In genomic region chr19:35745328-35746086, GRCh38 we compare ENCODE assay signal across 8 cellular contexts.
DNase-seq lines count a peak whose midpoint lies in the region; ATAC-seq lines count a peak whose summit lies in the region.

Gene PSENEN (plus strand): TSS chr19:35745651. CDS start chr19:35745931, 280 bp downstream.
A gene with protein sequence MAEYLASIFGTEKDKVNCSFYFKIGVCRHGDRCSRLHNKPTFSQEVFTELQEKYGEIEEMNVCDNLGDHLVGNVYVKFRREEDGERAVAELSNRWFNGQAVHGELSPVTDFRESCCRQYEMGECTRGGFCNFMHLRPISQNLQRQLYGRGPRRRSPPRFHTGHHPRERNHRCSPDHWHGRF (minus strand): TSS chr19:35745418. CDS start chr19:35745391, 27 bp downstream.

- DNase-seq in AG08395 (ENCODE audit: low spot score) (peak; percentile 98), NCI-H446 treated with DMSO at 0.1 percent for 48 hours (lab: John Stamatoyannopoulos, UW) (peak; percentile 98), inferior parietal cortex (ENCODE audit: extremely low spot score) (peak; percentile 100), smooth muscle cell of the brain vasculature (ENCODE audit: low read depth, low spot score) (peak; percentile 100)
- DNase-seq in activated CD4-positive, CD25-positive, alpha-beta regulatory T cell treated with anti-CD3 and anti-CD28 coated beads, Interleukin-2, amount 50 U/mL, for 16 hours (ENCODE audit: low read depth, low spot score) = peak; percentile 95
- DNase-seq in central memory CD4-positive, alpha-beta T cell = peak; percentile 99

- peak; percentile 50 for ATAC-seq in GM19035 (IDR thresholded peaks at IDR 0.05; ENCODE audit: unreplicated experiment)
- peak; percentile 40 for ATAC-seq in HG03342 (IDR thresholded peaks at IDR 0.05; ENCODE audit: unreplicated experiment)

Comparison
In these comparisons a context has a peak if more than half of its experiments do, and no peak if none do; other contexts are left out.
1. Peak in every context shown above with its lines: DNase-seq and ATAC-seq.